In genomic region chr17:77022766-77023165, GRCh38 we compare ENCODE assay signal across 26 cellular contexts.
"Had no signal": no experiment of that assay in that cellular context is flagged by ENCODE, and none has a peak within 500 bp of the region (broad histone marks: within the 10 kb centered on the region; RNA-seq: fewer than 3 reads in every experiment).

No MANE protein-coding gene starts in this region.

- ATAC-seq: psoas muscle; right cardiac atrium; right lobe of liver; stimulated activated effector memory CD8-positive, alpha-beta T cell treated with anti-CD3 and anti-CD28 coated beads, Interleukin-12 subunit alpha, Interleukin-12 subunit beta, amount 100 ng/mL, for 72 hours; stimulated activated naive B cell treated with anti-CD40 and anti-IgM and Interleukin-4, amounts not matched to agents 10 μg/mL and 1 μg/mL and 100 μg/mL, for 72 hours had no signal

- H3K36me3 ChIP-seq: neural progenitor cell, ovary, right lobe of liver, sigmoid colon, stomach, thoracic aorta, thyroid gland, tibial nerve, upper lobe of left lung, vagina had no signal

- H3K4me1 ChIP-seq: parathyroid adenoma, psoas muscle, right lobe of liver, sigmoid colon, stomach, thyroid gland, tibial nerve, upper lobe of left lung, vagina had no signal

- H2AFZ ChIP-seq: neural progenitor cell, parathyroid adenoma had no signal

- H3K36me3 Mint-ChIP-seq: neural progenitor cell; stimulated activated effector memory CD8-positive, alpha-beta T cell treated with anti-CD3 and anti-CD28 coated beads, Interleukin-12 subunit alpha, Interleukin-12 subunit beta, amount 100 ng/mL, for 72 hours had no signal

- H3K4me3 Mint-ChIP-seq: nephron; neural progenitor cell; stimulated activated effector memory CD8-positive, alpha-beta T cell treated with anti-CD3 and anti-CD28 coated beads, Interleukin-12 subunit alpha, Interleukin-12 subunit beta, amount 100 ng/mL, for 72 hours; stimulated activated naive B cell treated with anti-CD40 and anti-IgM and Interleukin-4, amounts not matched to agents 10 μg/mL and 1 μg/mL and 100 μg/mL, for 72 hours; stimulated activated naive CD8-positive, alpha-beta T cell treated with anti-CD3 and anti-CD28 coated beads, Interleukin-15, Interleukin-2, amounts not matched to agents 100 ng/mL and 50 ng/mL, for 24 hours had no signal

- DNase-seq: occipital lobe; ovary; psoas muscle; right cardiac atrium; right lobe of liver; sigmoid colon; small intestine; stimulated activated CD4-positive, alpha-beta T cell treated with anti-CD3 and anti-CD28 coated beads, Interleukin-15, amount 100 ng/mL, for 24 hours; stimulated activated CD4-positive, alpha-beta T cell treated with anti-CD3 and anti-CD28 coated beads, Interleukin-2, amount 100 ng/mL, for 24 hours; stimulated activated CD4-positive, alpha-beta T cell treated with anti-CD3 and anti-CD28 coated beads, Interleukin-2, amount 100 ng/mL, for 48 hours; stimulated activated CD4-positive, alpha-beta T cell treated with anti-CD3 and anti-CD28 coated beads, Interleukin-4, amount 100 ng/mL, for 24 hours; stimulated activated naive B cell treated with anti-CD40 and anti-IgM and Interleukin-4, amounts not matched to agents 10 μg/mL and 1 μg/mL and 100 μg/mL, for 72 hours; stimulated activated naive CD4-positive, alpha-beta T cell treated with Interleukin-2 at 50 U/mL for 16 hours; stomach; thyroid gland; trophoblast cell; upper lobe of left lung had no signal

- H3K4me1 Mint-ChIP-seq: nephron; stimulated activated effector memory CD8-positive, alpha-beta T cell treated with anti-CD3 and anti-CD28 coated beads, Interleukin-12 subunit alpha, Interleukin-12 subunit beta, amount 100 ng/mL, for 72 hours had no signal

- H3K9me3 ChIP-seq: ovary, psoas muscle, right lobe of liver, thyroid gland, vagina had no signal

- H3K4me3 ChIP-seq: neural progenitor cell, ovary, psoas muscle, right lobe of liver, sigmoid colon, stomach, thoracic aorta, thyroid gland, tibial nerve, upper lobe of left lung, vagina had no signal

- H3K4me2 ChIP-seq: neural progenitor cell had no signal

- H3K27ac Mint-ChIP-seq: nephron; neural progenitor cell; progenitor cell of endocrine pancreas; stimulated activated effector memory CD8-positive, alpha-beta T cell treated with anti-CD3 and anti-CD28 coated beads, Interleukin-12 subunit alpha, Interleukin-12 subunit beta, amount 100 ng/mL, for 72 hours; stimulated activated naive B cell treated with anti-CD40 and anti-IgM and Interleukin-4, amounts not matched to agents 10 μg/mL and 1 μg/mL and 100 μg/mL, for 72 hours; stimulated activated naive CD8-positive, alpha-beta T cell treated with anti-CD3 and anti-CD28 coated beads, Interleukin-15, Interleukin-2, amounts not matched to agents 100 ng/mL and 50 ng/mL, for 24 hours had no signal

- H3K79me2 ChIP-seq: parathyroid adenoma had no signal

- H3K27me3 ChIP-seq: neural progenitor cell, ovary, right lobe of liver, thyroid gland, upper lobe of left lung, vagina had no signal

- H3K9me3 Mint-ChIP-seq: neural progenitor cell; stimulated activated naive CD8-positive, alpha-beta T cell treated with anti-CD3 and anti-CD28 coated beads, Interleukin-15, Interleukin-2, amounts not matched to agents 100 ng/mL and 50 ng/mL, for 24 hours had no signal

- H3K27ac ChIP-seq: neural progenitor cell, ovary, parathyroid adenoma, psoas muscle, right lobe of liver, sigmoid colon, stomach, thoracic aorta, thyroid gland, tibial nerve, upper lobe of left lung, vagina had no signal

- H3K27me3 Mint-ChIP-seq: stimulated activated naive CD8-positive, alpha-beta T cell treated with anti-CD3 and anti-CD28 coated beads, Interleukin-15, Interleukin-2, amounts not matched to agents 100 ng/mL and 50 ng/mL, for 24 hours had no signal
